In genomic region chr3:9037113-9037715, GRCh38 we compare ENCODE assay signal across 14 cellular contexts.
DNase-seq lines count a peak whose midpoint lies in the region; ATAC-seq and TF ChIP-seq lines count a peak whose summit lies in the region.
"Had no signal": no experiment of that assay in that cellular context is flagged by ENCODE, and none has a peak within 500 bp of the region (broad histone marks: within the 10 kb centered on the region; RNA-seq: fewer than 3 reads in every experiment).

No MANE protein-coding gene starts in this region.

- no peaks in the 10 kb centered on the region for H3K27me3 Mint-ChIP-seq in activated CD4-positive, alpha-beta T cell treated with anti-CD3 and anti-CD28 coated beads, Interleukin-2, amount 10 ng/mL, durations not matched to agents 24 days and 14 days
- peaks cover 14% of the 10 kb centered on the region for H3K27me3 Mint-ChIP-seq in stimulated activated memory B cell treated with anti-CD40 and anti-IgM and Interleukin-4, amounts not matched to agents 10 μg/mL and 1 μg/mL and 100 μg/mL, for 72 hours
- H3K27me3 Mint-ChIP-seq: activated naive CD8-positive, alpha-beta T cell had no signal

- H3K4me1 ChIP-seq in lower lobe of right lung (peaks cover 18% of the 10 kb centered on the region), transverse colon (peaks cover 0 to 17% (median 2%) of the 10 kb centered on the region in 4 donors)

- H3K27me3 ChIP-seq in lower lobe of right lung (ENCODE audit: low read depth): no peaks in the 10 kb centered on the region
- H3K27me3 ChIP-seq in transverse colon: no peaks in the 10 kb centered on the region

- H3K27ac Mint-ChIP-seq in activated CD4-positive, alpha-beta T cell treated with anti-CD3 and anti-CD28 coated beads, Interleukin-2, amount 10 ng/mL, durations not matched to agents 24 days and 14 days: no peak overlapping the region
- H3K27ac Mint-ChIP-seq in stimulated activated memory B cell treated with anti-CD40 and anti-IgM and Interleukin-4, amounts not matched to agents 10 μg/mL and 1 μg/mL and 100 μg/mL, for 72 hours: no peak overlapping the region
- H3K27ac Mint-ChIP-seq: activated naive CD8-positive, alpha-beta T cell had no signal

- 79% methylated on average over 12 of the region's 12 CpGs; no CpG with 5 or more reads in 1 of the 2 donors for WGBS in transverse colon (ENCODE audit: low coverage in 1 of 2), 2 donors

- H3K4me1 Mint-ChIP-seq in activated CD4-positive, alpha-beta T cell treated with anti-CD3 and anti-CD28 coated beads, Interleukin-2, amount 10 ng/mL, durations not matched to agents 24 days and 14 days: no peaks in the 10 kb centered on the region
- peaks cover 9% of the 10 kb centered on the region for H3K4me1 Mint-ChIP-seq in stimulated activated memory B cell treated with anti-CD40 and anti-IgM and Interleukin-4, amounts not matched to agents 10 μg/mL and 1 μg/mL and 100 μg/mL, for 72 hours

- H3K36me3 Mint-ChIP-seq in activated CD4-positive, alpha-beta T cell treated with anti-CD3 and anti-CD28 coated beads, Interleukin-2, amount 10 ng/mL, durations not matched to agents 24 days and 14 days (ENCODE audit: low read depth): no peaks in the 10 kb centered on the region
- H3K36me3 Mint-ChIP-seq in stimulated activated memory B cell treated with anti-CD40 and anti-IgM and Interleukin-4, amounts not matched to agents 10 μg/mL and 1 μg/mL and 100 μg/mL, for 72 hours: no peaks in the 10 kb centered on the region
- H3K36me3 Mint-ChIP-seq: activated naive CD8-positive, alpha-beta T cell had no signal

- TF ChIP-seq CTCF in lower lobe of right lung (IDR thresholded peaks at IDR 0.05) (no peak), transverse colon (IDR thresholded peaks at IDR 0.05) (no peak)

- no peak for TF ChIP-seq EP300 in transverse colon (IDR thresholded peaks at IDR 0.05; ENCODE audit: low read depth)

- no peak overlapping the region for H3K4me3 Mint-ChIP-seq in activated CD4-positive, alpha-beta T cell treated with anti-CD3 and anti-CD28 coated beads, Interleukin-2, amount 10 ng/mL, durations not matched to agents 24 days and 14 days
- H3K4me3 Mint-ChIP-seq in stimulated activated memory B cell treated with anti-CD40 and anti-IgM and Interleukin-4, amounts not matched to agents 10 μg/mL and 1 μg/mL and 100 μg/mL, for 72 hours: no peak overlapping the region
- H3K4me3 Mint-ChIP-seq: activated naive CD8-positive, alpha-beta T cell had no signal

- TF ChIP-seq POLR2A in transverse colon (IDR thresholded peaks at IDR 0.05): no peak

- no peaks in the 10 kb centered on the region for H3K9me3 Mint-ChIP-seq in activated CD4-positive, alpha-beta T cell treated with anti-CD3 and anti-CD28 coated beads, Interleukin-2, amount 10 ng/mL, durations not matched to agents 24 days and 14 days
- no peaks in the 10 kb centered on the region for H3K9me3 Mint-ChIP-seq in stimulated activated memory B cell treated with anti-CD40 and anti-IgM and Interleukin-4, amounts not matched to agents 10 μg/mL and 1 μg/mL and 100 μg/mL, for 72 hours

- intact Hi-C loops in lower lobe of right lung (cut with DNase I): no loop called here
- intact Hi-C loops in transverse colon (cut with DNase I; ENCODE audit: low total_unique reads): no loop called here
- intact Hi-C loops in activated CD4-positive, alpha-beta T cell treated with anti-CD3 and anti-CD28 coated beads, Interleukin-2, amount 10 ng/mL, durations not matched to agents 24 days and 14 days (cut with micrococcal nuclease): no loop called here

- H3K4me3 ChIP-seq in lower lobe of right lung (no peak overlapping the region), transverse colon (no peak overlapping the region)
- H3K4me3 ChIP-seq: skin epidermis had no signal

- peak; percentile 16 to 57 for ATAC-seq in lower lobe of right lung
- ATAC-seq in stimulated activated memory B cell treated with anti-CD40 and anti-IgM and Interleukin-4, amounts not matched to agents 10 μg/mL and 1 μg/mL and 100 μg/mL, for 72 hours: no peak
- ATAC-seq in GM19395 (IDR thresholded peaks at IDR 0.05; ENCODE audit: unreplicated experiment): no peak

- DNase-seq in DMS153 (lab: John Stamatoyannopoulos, UW) (peak; percentile 16), DMS153 treated with DMSO at 0.1 percent for 48 hours (lab: John Stamatoyannopoulos, UW; ENCODE audit: unreplicated experiment) (no peak), amniotic epithelial cell (ENCODE audit: low read depth) (peak; percentile 4), lower lobe of right lung (no peak), transverse colon (no peak)
- DNase-seq in activated CD4-positive, alpha-beta T cell treated with anti-CD3 and anti-CD28 coated beads, Interleukin-2, amount 10 ng/mL, durations not matched to agents 24 days and 14 days: no peak
- DNase-seq: activated CD8-positive, alpha-beta memory T cell treated with anti-CD3 and anti-CD28 coated beads for 24 hours; effector CD8-positive, alpha-beta T cell; Karpas-422; NCI-H524 treated with DMSO at 0.1 percent for 48 hours had no signal

- no peak overlapping the region for H3K27ac ChIP-seq in lower lobe of right lung
- peak overlapping the region; percentile 31 to 70 (median 54) for H3K27ac ChIP-seq in transverse colon

- in situ Hi-C loops in transverse colon (cut with MboI; ENCODE audit: low pct_ligation_motif_present in 1 of 4, low pct_unique_long_range_greater_than_20kb in 1 of 4, low sequenced_read_pairs in 3 of 4): no loop called here

- H3K36me3 ChIP-seq in lower lobe of right lung (no peaks in the 10 kb centered on the region), transverse colon (no peaks in the 10 kb centered on the region)

- no peaks in the 10 kb centered on the region for H3K9me3 ChIP-seq in lower lobe of right lung
- H3K9me3 ChIP-seq in transverse colon: no peaks in the 10 kb centered on the region

Comparison
In these comparisons a context has a peak if more than half of its experiments do, and no peak if none do; other contexts are left out.
1. DNase-seq: peak in DMS153 (single experiment) and amniotic epithelial cell (single experiment); none in DMS153 treated with DMSO at 0.1 percent for 48 hours (single experiment), lower lobe of right lung (single experiment), transverse colon (single experiment) and activated CD4-positive, alpha-beta T cell treated with anti-CD3 and anti-CD28 coated beads, Interleukin-2, amount 10 ng/mL, durations not matched to agents 24 days and 14 days (single experiment).
2. ATAC-seq: peak in lower lobe of right lung (2 of 2); none in stimulated activated memory B cell treated with anti-CD40 and anti-IgM and Interleukin-4, amounts not matched to agents 10 μg/mL and 1 μg/mL and 100 μg/mL, for 72 hours (single experiment) and GM19395 (single experiment).